ENCODE assay signal across 9 cellular contexts in the genomic region with DNA sequence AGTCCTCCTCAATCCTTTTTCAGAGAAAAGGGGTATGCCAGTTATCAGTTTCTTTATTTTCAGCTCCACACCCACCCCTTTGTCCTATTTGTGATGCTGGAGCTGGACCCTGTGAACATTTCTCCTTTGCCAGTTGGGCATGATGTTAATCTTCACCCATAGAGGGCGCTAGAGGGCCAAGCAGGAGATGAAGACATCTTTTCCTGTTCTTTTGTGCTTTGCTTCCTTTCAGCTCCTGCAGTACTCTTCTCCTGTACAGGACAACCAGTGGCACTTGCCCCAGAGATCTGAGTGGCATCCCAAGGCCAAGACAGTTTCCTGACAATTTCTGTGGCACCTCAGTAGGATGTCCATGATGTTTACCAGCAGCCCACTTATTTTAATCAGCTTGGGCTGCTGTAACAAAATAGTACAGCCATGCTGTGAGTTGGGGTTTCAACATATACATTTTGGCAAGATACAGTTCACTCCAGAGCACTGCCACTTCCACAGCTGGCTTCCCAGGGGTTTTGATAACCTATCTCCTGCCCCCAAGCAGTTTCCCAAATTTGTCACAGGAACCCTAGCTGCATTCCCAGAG. TPM values are rescaled to one million over a fixed set of nuclear protein-coding genes. Genes with fewer than 3 reads are reported as not detected.
DNase-seq lines count a peak whose midpoint lies in the region; ATAC-seq, FAIRE-seq and TF ChIP-seq lines count a peak whose summit lies in the region.
"Had no signal": no experiment of that assay in that cellular context is flagged by ENCODE, and none has a peak within 500 bp of the region (broad histone marks: within the 10 kb centered on the region; RNA-seq: fewer than 3 reads in every experiment).

No MANE protein-coding gene starts in this region.

- dilution Hi-C loops in endothelial cell of umbilical vein (cut with MboI; ENCODE audit: extremely low pct_ligation_motif_present, low sequenced_read_pairs) = no loop called here

- H3K27ac Mint-ChIP-seq in GM23338 (no peak overlapping the region), neural progenitor cell (no peak overlapping the region)
- H3K27ac Mint-ChIP-seq in activated CD4-positive, alpha-beta memory T cell treated with anti-CD3 and anti-CD28 coated beads, Interleukin-2, amount 10 ng/mL, durations not matched to agents 7 days and 5 days = no peak overlapping the region

- H3K9me3 Mint-ChIP-seq in GM23338 = peaks cover 2% of the 10 kb centered on the region; the same call in 2 of the 3 replicates
- H3K9me3 Mint-ChIP-seq in activated CD4-positive, alpha-beta memory T cell treated with anti-CD3 and anti-CD28 coated beads, Interleukin-2, amount 10 ng/mL, durations not matched to agents 7 days and 5 days = no peaks in the 10 kb centered on the region
- H3K9me3 Mint-ChIP-seq in neural progenitor cell = no peaks in the 10 kb centered on the region

- peaks cover 29% of the 10 kb centered on the region for H3K4me1 ChIP-seq in BLaER1
- H3K4me1 ChIP-seq in GM23338 (ENCODE audit: insufficient read depth) = no peaks in the 10 kb centered on the region
- H3K4me1 ChIP-seq in endothelial cell of umbilical vein (ENCODE audit: control insufficient read depth, extremely low read depth, insufficient read depth, low read length) = no peaks in the 10 kb centered on the region
- H3K4me1 ChIP-seq in neural progenitor cell = no peaks in the 10 kb centered on the region

- H3K9me3 ChIP-seq in BLaER1 (peaks cover 21% of the 10 kb centered on the region), endothelial cell of umbilical vein (replicated peaks; ENCODE audit: control insufficient read depth, insufficient read depth, low read length) (no peaks in the 10 kb centered on the region), neural progenitor cell (ENCODE audit: low read depth) (no peaks in the 10 kb centered on the region)

- H3K4me3 Mint-ChIP-seq in GM23338 = no peak overlapping the region
- H3K4me3 Mint-ChIP-seq in activated CD4-positive, alpha-beta memory T cell treated with anti-CD3 and anti-CD28 coated beads, Interleukin-2, amount 10 ng/mL, durations not matched to agents 7 days and 5 days = no peak overlapping the region
- H3K4me3 Mint-ChIP-seq in neural progenitor cell = no peak overlapping the region

- H3K36me3 Mint-ChIP-seq in GM23338 (ENCODE audit: low read depth) (no peaks in the 10 kb centered on the region), neural progenitor cell (no peaks in the 10 kb centered on the region)
- no peaks in the 10 kb centered on the region for H3K36me3 Mint-ChIP-seq in activated CD4-positive, alpha-beta memory T cell treated with anti-CD3 and anti-CD28 coated beads, Interleukin-2, amount 10 ng/mL, durations not matched to agents 7 days and 5 days (ENCODE audit: low read depth)

- TF ChIP-seq CTCF in GM23338 (conservative IDR thresholded peaks at IDR 0.05; ENCODE audit: low read depth in 2 of 2) = peak; percentile 86 to 93
- TF ChIP-seq CTCF in endothelial cell of umbilical vein (IDR thresholded peaks at IDR 0.05; ENCODE audit: extremely low read depth in 1 of 2, insufficient read depth in 1 of 2, low read depth in 1 of 2, low read length in 2 of 2) = peak; percentile 69 to 84
- TF ChIP-seq CTCF in neural progenitor cell (IDR thresholded peaks at IDR 0.05) = peak; percentile 83

- peak; percentile 95 for FAIRE-seq in endothelial cell of umbilical vein (lab: Jason Lieb, UNC)

- H3K36me3 ChIP-seq in BLaER1 (no peaks in the 10 kb centered on the region), GM23338 (ENCODE audit: insufficient read depth) (no peaks in the 10 kb centered on the region), endothelial cell of umbilical vein (ENCODE audit: control insufficient read depth in 2 of 2, extremely low read depth in 1 of 2, insufficient read depth in 2 of 2, low read length in 2 of 2) (no peaks in the 10 kb centered on the region), neural progenitor cell (no peaks in the 10 kb centered on the region)

- no TSS peak for BruUV-seq in endothelial cell of umbilical vein (replicated peaks; lab: Mats Ljungman, UMichigan)

- intact Hi-C loops in endothelial cell of umbilical vein (cut with micrococcal nuclease) = loop anchor here (1.0 to 10.0 kb wide), 5 partner anchors 281 to 557 kb away; a partner anchor contains a TSS

- H3K27me3 Mint-ChIP-seq in GM23338 (ENCODE audit: insufficient read depth, low read depth, poor library complexity) = peaks cover 7% of the 10 kb centered on the region
- peaks cover 17% of the 10 kb centered on the region for H3K27me3 Mint-ChIP-seq in activated CD4-positive, alpha-beta memory T cell treated with anti-CD3 and anti-CD28 coated beads, Interleukin-2, amount 10 ng/mL, durations not matched to agents 7 days and 5 days
- H3K27me3 Mint-ChIP-seq in neural progenitor cell (ENCODE audit: insufficient read depth, low read depth) = peaks cover 4% of the 10 kb centered on the region

- H3K27ac ChIP-seq in BLaER1 (no peak overlapping the region; the same call in 1 of the 2 replicates), GM23338 (ENCODE audit: low read depth) (no peak overlapping the region), endothelial cell of umbilical vein (ENCODE audit: insufficient read depth, low read depth, low read length) (no peak overlapping the region), neural progenitor cell (no peak overlapping the region)

- CTCF ChIA-PET in activated CD4-positive, alpha-beta memory T cell treated with anti-CD3 and anti-CD28 coated beads, Interleukin-2, amount 10 ng/mL, durations not matched to agents 7 days and 5 days (lab: Charles Lee) = interaction anchor here (0.6 to 2.8 kb wide), 66 partner anchors 9 to 559 kb away, joined by 3 to 29 read pairs (median 5); a partner anchor contains a TSS
- CTCF ChIA-PET in endothelial cell of umbilical vein (lab: Charles Lee) = interaction anchor here (0.6 to 2.0 kb wide), 65 partner anchors 9 to 559 kb away, joined by 3 to 45 read pairs (median 5); a partner anchor contains a TSS

- POLR2A ChIA-PET in activated CD4-positive, alpha-beta memory T cell treated with anti-CD3 and anti-CD28 coated beads, Interleukin-2, amount 10 ng/mL, durations not matched to agents 7 days and 5 days (lab: Charles Lee) = interaction anchor here (0.8 to 4.7 kb wide), 10 partner anchors 9 to 390 kb away, joined by 3 to 59 read pairs (median 4); a partner anchor contains a TSS
- POLR2A ChIA-PET in endothelial cell of umbilical vein (lab: Charles Lee) = interaction anchor here (1.2 kb wide), 1 partner anchor 283 kb away, joined by 3 read pairs; a partner anchor contains a TSS

- H3K79me2 ChIP-seq in GM23338 (replicated peaks; ENCODE audit: insufficient read depth) = no peaks in the 10 kb centered on the region
- no peaks in the 10 kb centered on the region for H3K79me2 ChIP-seq in endothelial cell of umbilical vein (ENCODE audit: control insufficient read depth, insufficient read depth, low read length)
- H3K79me2 ChIP-seq in neural progenitor cell (ENCODE audit: low read depth) = no peaks in the 10 kb centered on the region

- H3K9ac ChIP-seq in BLaER1 = no peak overlapping the region
- H3K9ac ChIP-seq in endothelial cell of umbilical vein (replicated peaks; ENCODE audit: extremely low read depth, insufficient read depth, low read length) = no peak overlapping the region
- H3K9ac ChIP-seq in neural progenitor cell = no peak overlapping the region

- no peaks in the 10 kb centered on the region for H3K9me1 ChIP-seq in endothelial cell of umbilical vein (replicated peaks; ENCODE audit: control insufficient read depth, extremely low read depth, insufficient read depth, low read length)

- TF ChIP-seq POLR2A in endothelial cell of umbilical vein (IDR thresholded peaks at IDR 0.05; ENCODE audit: low read depth, low read length) = no peak

- no peaks in the 10 kb centered on the region for H3K9me2 ChIP-seq in GM23338 (ENCODE audit: insufficient read depth)

- H3K27me3 ChIP-seq in BLaER1 (no peaks in the 10 kb centered on the region), GM23338 (ENCODE audit: insufficient read depth) (no peaks in the 10 kb centered on the region), endothelial cell of umbilical vein (ENCODE audit: control insufficient read depth in 2 of 2, insufficient read depth in 2 of 2, low read length in 2 of 2) (peaks cover 10 to 13% of the 10 kb centered on the region in 2 experiments), neural progenitor cell (peaks cover 6% of the 10 kb centered on the region)

- peak overlapping the region; percentile 83; the same call in 1 of the 2 replicates for H2AFZ ChIP-seq in GM23338
- no peak overlapping the region for H2AFZ ChIP-seq in endothelial cell of umbilical vein (ENCODE audit: low read depth, low read length)
- peak overlapping the region; percentile 75 for H2AFZ ChIP-seq in neural progenitor cell (replicated peaks)

- H3K4me2 ChIP-seq in BLaER1 = peak overlapping the region; percentile 51
- no peak overlapping the region for H3K4me2 ChIP-seq in GM23338
- no peak overlapping the region for H3K4me2 ChIP-seq in endothelial cell of umbilical vein (ENCODE audit: insufficient read depth, low read length)
- H3K4me2 ChIP-seq in neural progenitor cell = no peak overlapping the region

- H4K20me1 ChIP-seq in BLaER1 (no peaks in the 10 kb centered on the region), GM23338 (replicated peaks; ENCODE audit: insufficient read depth) (no peaks in the 10 kb centered on the region), endothelial cell of umbilical vein (replicated peaks; ENCODE audit: control insufficient read depth, extremely low read depth, insufficient read depth, low read length) (no peaks in the 10 kb centered on the region), neural progenitor cell (ENCODE audit: low read depth) (no peaks in the 10 kb centered on the region)

- ATAC-seq in GM23338 = peak; percentile 80
- ATAC-seq in GM18873 (IDR thresholded peaks at IDR 0.05; ENCODE audit: low FRiP score, unreplicated experiment) = no peak

- H3K4me1 Mint-ChIP-seq in GM23338 = no peaks in the 10 kb centered on the region
- peaks cover 35% of the 10 kb centered on the region for H3K4me1 Mint-ChIP-seq in activated CD4-positive, alpha-beta memory T cell treated with anti-CD3 and anti-CD28 coated beads, Interleukin-2, amount 10 ng/mL, durations not matched to agents 7 days and 5 days
- H3K4me1 Mint-ChIP-seq in neural progenitor cell = no peaks in the 10 kb centered on the region

- H3F3A ChIP-seq in GM23338 (replicated peaks; ENCODE audit: low read depth) (no peaks in the 10 kb centered on the region), neural progenitor cell (ENCODE audit: low read depth) (no peaks in the 10 kb centered on the region)

- DNase-seq in GM23338 (ENCODE audit: low spot score) (peak; percentile 88), NCI-H69 (lab: John Stamatoyannopoulos, UW) (peak; percentile 82), endothelial cell of umbilical vein (ENCODE audit: low read depth, low spot score) (peak; percentile 65), neural progenitor cell (ENCODE audit: low spot score) (peak; percentile 80), ureter (ENCODE audit: low spot score) (peak; percentile 49)
- DNase-seq in activated CD4-positive, alpha-beta memory T cell treated with anti-CD3 and anti-CD28 coated beads, Interleukin-2, amount 10 ng/mL, durations not matched to agents 7 days and 5 days = peak; percentile 76

- no peak overlapping the region; the same call in 1 of the 2 replicates for H3K4me3 ChIP-seq in BLaER1
- H3K4me3 ChIP-seq in GM23338 = no peak overlapping the region
- no peak overlapping the region for H3K4me3 ChIP-seq in endothelial cell of umbilical vein (replicated peaks in 1 of 3; ENCODE audit: insufficient read depth in 1 of 3, low read depth in 1 of 3, low read length in 3 of 3)
- no peak overlapping the region for H3K4me3 ChIP-seq in neural progenitor cell

RNA-seq across cellular contexts. Expression of a gene that starts 4.6 kb away (rescaled TPM):
- not detected in 2 replicates for total RNA-seq in GM23338 (2014; rRNA removed; shearing (Covaris generic))
- not detected in 2 replicates for polyA plus RNA-seq in GM23338 (2016; fragmentation: Nextera tagmentation; extraction: Ambion mirVana)
- under 1 TPM in 1 of 2 experiments, not detected in 1; 0.28 TPM for total RNA-seq in activated CD4-positive, alpha-beta memory T cell treated with anti-CD3 and anti-CD28 coated beads, Interleukin-2, amount 10 ng/mL, durations not matched to agents 7 days and 5 days
- total RNA-seq in endothelial cell of umbilical vein = not detected in 2 replicates
- polyA plus RNA-seq in endothelial cell of umbilical vein = not detected in 2 replicates
- not detected in 2 replicates for polyA plus RNA-seq in endothelial cell of umbilical vein (2011; cell fraction: cytosol; rRNA removed)
- polyA plus RNA-seq in endothelial cell of umbilical vein (2011; cell fraction: nucleus; rRNA removed) = not detected in 2 replicates
- not detected in 2 replicates for polyA plus RNA-seq in endothelial cell of umbilical vein (2012)
- not detected in 2 replicates for polyA minus RNA-seq in endothelial cell of umbilical vein
- not detected for polyA minus RNA-seq in endothelial cell of umbilical vein (2011; cell fraction: cytosol; rRNA and poly(A)+ RNA removed)
- not detected in 2 replicates for polyA minus RNA-seq in endothelial cell of umbilical vein (2011; cell fraction: nucleus; rRNA and poly(A)+ RNA removed)
- total RNA-seq in neural progenitor cell (ENCODE audit: low replicate concordance) = not detected in 2 replicates
- total RNA-seq in ureter = 6.7 TPM
- total RNA-seq: urinary bladder had no signal

RNA-seq across cellular contexts. Expression of a gene that starts 7.3 kb away (rescaled TPM):
- not detected in 2 replicates for total RNA-seq in GM23338 (2014; rRNA removed; shearing (Covaris generic))
- not detected in 2 replicates for polyA plus RNA-seq in GM23338 (2016; fragmentation: Nextera tagmentation; extraction: Ambion mirVana)
- not detected for total RNA-seq in activated CD4-positive, alpha-beta memory T cell treated with anti-CD3 and anti-CD28 coated beads, Interleukin-2, amount 10 ng/mL, durations not matched to agents 7 days and 5 days
- total RNA-seq in endothelial cell of umbilical vein = not detected in 2 replicates
- not detected in 2 replicates for polyA plus RNA-seq in endothelial cell of umbilical vein
- polyA plus RNA-seq in endothelial cell of umbilical vein (2011; cell fraction: cytosol; rRNA removed) = not detected in 2 replicates
- not detected in 2 replicates for polyA plus RNA-seq in endothelial cell of umbilical vein (2011; cell fraction: nucleus; rRNA removed)
- polyA plus RNA-seq in endothelial cell of umbilical vein (2012) = not detected in 2 replicates
- polyA minus RNA-seq in endothelial cell of umbilical vein = not detected in 2 replicates
- polyA minus RNA-seq in endothelial cell of umbilical vein (2011; cell fraction: cytosol; rRNA and poly(A)+ RNA removed) = not detected
- polyA minus RNA-seq in endothelial cell of umbilical vein (2011; cell fraction: nucleus; rRNA and poly(A)+ RNA removed) = not detected in 2 replicates
- not detected in 2 replicates for total RNA-seq in neural progenitor cell (ENCODE audit: low replicate concordance)
- not detected for total RNA-seq in ureter
- total RNA-seq: urinary bladder had no signal

RNA-seq across cellular contexts. Expression of a gene that starts 22.2 kb away (rescaled TPM):
- total RNA-seq in GM23338 (2014; rRNA removed; shearing (Covaris generic)) = not detected in 2 replicates
- not detected in 2 replicates for polyA plus RNA-seq in GM23338 (2016; fragmentation: Nextera tagmentation; extraction: Ambion mirVana)
- not detected for total RNA-seq in activated CD4-positive, alpha-beta memory T cell treated with anti-CD3 and anti-CD28 coated beads, Interleukin-2, amount 10 ng/mL, durations not matched to agents 7 days and 5 days
- total RNA-seq in endothelial cell of umbilical vein = not detected in 2 replicates
- not detected in 2 replicates for polyA plus RNA-seq in endothelial cell of umbilical vein
- not detected in 2 replicates for polyA plus RNA-seq in endothelial cell of umbilical vein (2011; cell fraction: cytosol; rRNA removed)
- polyA plus RNA-seq in endothelial cell of umbilical vein (2011; cell fraction: nucleus; rRNA removed) = not detected in 2 replicates
- not detected in 2 replicates for polyA plus RNA-seq in endothelial cell of umbilical vein (2012)
- not detected in 2 replicates for polyA minus RNA-seq in endothelial cell of umbilical vein
- polyA minus RNA-seq in endothelial cell of umbilical vein (2011; cell fraction: cytosol; rRNA and poly(A)+ RNA removed) = not detected
- not detected in 2 replicates for polyA minus RNA-seq in endothelial cell of umbilical vein (2011; cell fraction: nucleus; rRNA and poly(A)+ RNA removed)
- total RNA-seq in neural progenitor cell (ENCODE audit: low replicate concordance) = not detected in 2 replicates
- total RNA-seq in ureter = 5.5 TPM
- total RNA-seq: urinary bladder had no signal
